Comparison of ENCODE assay signal across 8 cellular contexts in the genomic region with DNA sequence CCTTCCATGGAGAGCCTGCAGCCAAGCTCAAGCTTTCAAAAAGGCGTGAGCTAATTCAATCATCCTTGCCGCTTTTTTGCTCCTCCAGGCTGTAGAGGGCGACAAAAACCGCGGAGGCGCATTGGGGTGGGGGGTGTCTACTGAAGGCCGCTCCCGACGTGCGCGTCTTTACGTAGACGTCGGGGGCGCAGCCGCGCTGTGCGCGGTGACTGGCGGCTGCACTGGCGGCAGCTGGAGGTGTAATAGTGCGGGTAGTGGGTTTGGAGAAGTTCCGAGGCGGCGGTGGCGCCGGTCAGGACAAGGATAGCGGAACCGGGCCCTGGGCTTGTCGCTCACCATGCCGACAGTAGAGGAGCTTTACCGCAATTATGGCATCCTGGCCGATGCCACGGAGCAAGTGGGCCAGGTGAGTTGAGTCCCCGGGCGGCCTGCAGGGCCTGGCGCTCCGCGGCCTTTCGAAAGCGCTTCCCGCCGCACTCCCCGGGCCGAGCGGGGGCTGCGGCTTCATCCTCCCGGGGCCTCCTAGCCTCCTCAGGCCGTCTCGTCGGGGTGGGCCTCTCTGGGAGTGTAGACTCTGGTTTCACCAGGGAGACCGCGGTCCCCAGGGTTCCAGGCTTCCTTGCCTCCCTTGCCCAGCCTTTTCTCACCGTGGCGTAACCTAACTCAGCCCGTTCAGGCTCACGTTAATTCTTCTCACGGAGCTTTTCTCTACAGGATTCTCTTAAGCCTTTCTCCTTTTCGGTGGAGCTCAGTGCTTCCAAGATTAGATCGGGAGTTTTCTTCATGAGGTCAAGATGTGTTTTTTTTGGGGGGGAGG. TPM values are rescaled to one million over a fixed set of nuclear protein-coding genes. Genes with fewer than 3 reads are reported as not detected.
DNase-seq lines count a peak whose midpoint lies in the region; ATAC-seq and TF ChIP-seq lines count a peak whose summit lies in the region.

A gene (plus strand): TSS at position 206 of the 817 bp plus-strand sequence. CDS start 132 bp downstream, at position 338.

- H3K27ac ChIP-seq in OCI-LY1 (ENCODE audit: low read depth, low read length, poor library complexity, severe bottlenecking), result peak within 1 kb of the TSS; percentile 27

- H3K4me3 Mint-ChIP-seq in endothelial cell (ENCODE audit: unreplicated experiment) (peak within 1 kb of the TSS; percentile 98), mesothelial cell of epicardium (peak within 1 kb of the TSS; percentile 86)

- peak within 1 kb of the TSS; percentile 77 for H3K4me2 ChIP-seq in OCI-LY1 (ENCODE audit: low read length)

- peaks cover 8% of the 10 kb centered on the region; the same call in 1 of the 2 replicates for H3K36me3 ChIP-seq in OCI-LY1 (ENCODE audit: insufficient read depth, low read length)

- no peaks in the 10 kb centered on the region for H3K9me3 ChIP-seq in OCI-LY1 (ENCODE audit: low read length)

- H3K36me3 Mint-ChIP-seq in endothelial cell (ENCODE audit: low read depth, unreplicated experiment) (no peaks in the 10 kb centered on the region), mesothelial cell of epicardium (no peaks in the 10 kb centered on the region)

- H3K27ac Mint-ChIP-seq in endothelial cell (ENCODE audit: unreplicated experiment) (peak within 1 kb of the TSS; percentile 80), mesothelial cell of epicardium (peak within 1 kb of the TSS; percentile 96)

- peak; percentile 98 for ATAC-seq in GM21515 (IDR thresholded peaks at IDR 0.05; ENCODE audit: unreplicated experiment)

- H3K4me1 ChIP-seq in OCI-LY1 (ENCODE audit: insufficient read depth, low read length, severe bottlenecking), result peaks cover 25% of the 10 kb centered on the region

- H2AFZ ChIP-seq in OCI-LY1 (ENCODE audit: low read length), result peak within 1 kb of the TSS; percentile 97; the same call in 1 of the 2 replicates

- TF ChIP-seq CTCF in OCI-LY1 (IDR thresholded peaks at IDR 0.05; ENCODE audit: low read length), result peak; percentile 79
- TF ChIP-seq CTCF in endothelial cell (IDR thresholded peaks at IDR 0.05; ENCODE audit: unreplicated experiment), result peak; percentile 29
- peak; percentile 51 for TF ChIP-seq CTCF in mesothelial cell of epicardium (IDR thresholded peaks at IDR 0.05; ENCODE audit: unreplicated experiment)

- peak within 1 kb of the TSS; percentile 86 for H3K9ac ChIP-seq in OCI-LY1 (ENCODE audit: low read length)

- DNase-seq in DMS 273 treated with DMSO at 0.1 percent for 48 hours (lab: John Stamatoyannopoulos, UW), result peak; percentile 77
- DNase-seq in HuH-7 (ENCODE audit: low spot score), result peak; percentile 77
- DNase-seq in activated CD8-positive, alpha-beta memory T cell treated with anti-CD3 and anti-CD28 coated beads, Interleukin-2, amount 50 U/mL, for 4 hours, result peak; percentile 91
- peak; percentile 94 for DNase-seq in endothelial cell (ENCODE audit: low spot score)
- DNase-seq in mesothelial cell of epicardium (ENCODE audit: low spot score in 2 of 2, unreplicated experiment in 2 of 2), result peak; percentile 79 to 90
- DNase-seq in stimulated activated CD8-positive, alpha-beta memory T cell treated with anti-CD3 and anti-CD28 coated beads, Interleukin-15, amount 100 ng/mL, for 48 hours (ENCODE audit: low read depth in 2 of 2), result peak; percentile 91 to 93

- H3F3A ChIP-seq in OCI-LY1 (ENCODE audit: insufficient read depth, low read length), result no peaks in the 10 kb centered on the region

- no peaks in the 10 kb centered on the region for H3K27me3 ChIP-seq in OCI-LY1 (ENCODE audit: insufficient read depth, low read length)

- H3K9me3 Mint-ChIP-seq in endothelial cell (ENCODE audit: unreplicated experiment) (no peaks in the 10 kb centered on the region), mesothelial cell of epicardium (no peaks in the 10 kb centered on the region)

- no peaks in the 10 kb centered on the region for H3K9me2 ChIP-seq in OCI-LY1 (ENCODE audit: low read depth, low read length)

- peaks cover 51% of the 10 kb centered on the region for H3K79me2 ChIP-seq in OCI-LY1 (ENCODE audit: insufficient read depth, low read length)

- H3K27me3 Mint-ChIP-seq in endothelial cell (ENCODE audit: unreplicated experiment) (peaks cover 2% of the 10 kb centered on the region), mesothelial cell of epicardium (ENCODE audit: low read depth) (peaks cover 2% of the 10 kb centered on the region)

- peak within 1 kb of the TSS; percentile 92 for H3K4me3 ChIP-seq in OCI-LY1 (ENCODE audit: low read depth, low read length, poor library complexity, severe bottlenecking)

- H4K20me1 ChIP-seq in OCI-LY1 (ENCODE audit: insufficient read depth, low read length), result peaks cover 5% of the 10 kb centered on the region; the same call in 1 of the 2 replicates

- H3K4me1 Mint-ChIP-seq in endothelial cell (ENCODE audit: unreplicated experiment), result peaks cover 11% of the 10 kb centered on the region
- H3K4me1 Mint-ChIP-seq in mesothelial cell of epicardium, result peaks cover 27% of the 10 kb centered on the region

RNA-seq across cellular contexts. Expression of the gene that starts here (rescaled TPM):
- total RNA-seq in endothelial cell (ENCODE audit: unreplicated experiment) (92.9 TPM), mesothelial cell of epicardium (77.8 to 83.7 TPM (median 78.5 TPM) in 3 replicates)

Comparison
In these comparisons a context has a peak if more than half of its experiments do, and no peak if none do; other contexts are left out.
1. Peak in every context shown above with its lines: DNase-seq, ATAC-seq, H3K4me3 ChIP-seq and H3K27ac ChIP-seq.
2. CTCF ChIP-seq: peak in every context shown above with its lines; median percentile 79 in OCI-LY1; 51 in mesothelial cell of epicardium; 29 in endothelial cell.